Comparison of ENCODE assay signal across 18 cellular contexts in the genomic region with DNA sequence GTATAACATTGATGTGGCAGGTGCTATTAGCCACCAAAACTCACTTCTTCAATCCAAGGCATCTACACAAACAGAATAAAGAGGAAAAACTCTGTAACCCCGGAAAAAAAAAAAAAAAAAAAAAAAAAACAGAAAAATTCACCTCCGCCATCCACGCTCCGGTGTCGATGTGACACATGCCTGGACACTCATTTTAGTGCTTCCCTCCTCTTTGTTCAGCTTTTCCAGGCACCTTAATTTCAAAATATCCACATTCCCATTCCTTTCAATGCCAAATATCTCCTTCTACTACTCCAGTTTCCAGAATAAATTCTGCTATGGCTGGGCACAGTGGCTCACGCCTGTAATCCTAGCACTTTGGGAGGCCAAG. TPM values are rescaled to one million over a fixed set of nuclear protein-coding genes. Genes with fewer than 3 reads are reported as not detected.
A peak's percentile ranks its signal among the peaks of the same experiment; 100 is the strongest.
DNase-seq lines count a peak whose midpoint lies in the region; ATAC-seq, FAIRE-seq and TF ChIP-seq lines count a peak whose summit lies in the region.
"Had no signal": no experiment of that assay in that cellular context is flagged by ENCODE, and none has a peak within 500 bp of the region (broad histone marks: within the 10 kb centered on the region; RNA-seq: fewer than 3 reads in every experiment).

No MANE protein-coding gene starts in this region.

- H3K4me3 ChIP-seq in lower lobe of right lung (no peak overlapping the region), transverse colon (no peak overlapping the region)
- H3K4me3 ChIP-seq: thoracic aorta had no signal

- TF ChIP-seq EP300 in transverse colon (IDR thresholded peaks at IDR 0.05; ENCODE audit: low read depth), result no peak

- peaks cover 15% of the 10 kb centered on the region for H3K27me3 Mint-ChIP-seq in activated T-helper 1 cell treated with anti-CD3 and anti-CD28 coated beads, Interleukin-12 subunit alpha, Interleukin-12 subunit beta, Interleukin-2, Interleukin-4 antibody, amounts not matched to agents 30 ng/mL and 10 ng/mL and 1 ng/mL, durations not matched to agents 14 hours and 24 hours and 36 hours (ENCODE audit: insufficient read depth)
- H3K27me3 Mint-ChIP-seq: central memory CD8-positive, alpha-beta T cell had no signal

- no peaks in the 10 kb centered on the region for H3K36me3 Mint-ChIP-seq in activated T-helper 1 cell treated with anti-CD3 and anti-CD28 coated beads, Interleukin-12 subunit alpha, Interleukin-12 subunit beta, Interleukin-2, Interleukin-4 antibody, amounts not matched to agents 30 ng/mL and 10 ng/mL and 1 ng/mL, durations not matched to agents 14 hours and 24 hours and 36 hours (ENCODE audit: low read depth)

- no peaks in the 10 kb centered on the region for H3K9me3 Mint-ChIP-seq in activated T-helper 1 cell treated with anti-CD3 and anti-CD28 coated beads, Interleukin-12 subunit alpha, Interleukin-12 subunit beta, Interleukin-2, Interleukin-4 antibody, amounts not matched to agents 30 ng/mL and 10 ng/mL and 1 ng/mL, durations not matched to agents 14 hours and 24 hours and 36 hours
- H3K9me3 Mint-ChIP-seq: activated T-helper 2 cell treated with anti-CD3 and anti-CD28 coated beads, Interferon-gamma antibody, Interleukin-2, Interleukin-4, amounts not matched to agents 10 μg/mL and 5 μg/mL and 100 μg/mL, durations not matched to agents 14 hours and 24 hours and 36 hours; central memory CD8-positive, alpha-beta T cell had no signal

- intact Hi-C loops in activated T-helper 1 cell treated with anti-CD3 and anti-CD28 coated beads, Interleukin-12 subunit alpha, Interleukin-12 subunit beta, Interleukin-2, Interleukin-4 antibody, amounts not matched to agents 30 ng/mL and 10 ng/mL and 1 ng/mL, durations not matched to agents 14 hours and 24 hours and 36 hours (cut with micrococcal nuclease), result no loop called here
- intact Hi-C loops in lower lobe of right lung (cut with DNase I), result no loop called here
- intact Hi-C loops in transverse colon (cut with DNase I; ENCODE audit: low total_unique reads), result no loop called here

- H3K9me3 ChIP-seq in lower lobe of right lung, result no peaks in the 10 kb centered on the region
- H3K9me3 ChIP-seq in transverse colon, result no peaks in the 10 kb centered on the region
- H3K9me3 ChIP-seq: thoracic aorta had no signal

- FAIRE-seq in urothelium cell line (lab: Jason Lieb, UNC), result no peak
- FAIRE-seq: small intestine had no signal

- 40 to 58% methylated on average over 1 to 6 of the region's 6 CpGs for WGBS in transverse colon (ENCODE audit: low coverage in 1 of 2), 2 donors

- H3K27me3 ChIP-seq in lower lobe of right lung (ENCODE audit: low read depth), result no peaks in the 10 kb centered on the region
- H3K27me3 ChIP-seq in transverse colon, result no peaks in the 10 kb centered on the region
- H3K27me3 ChIP-seq: foreskin keratinocyte had no signal

- H3K4me3 Mint-ChIP-seq in activated T-helper 1 cell treated with anti-CD3 and anti-CD28 coated beads, Interleukin-12 subunit alpha, Interleukin-12 subunit beta, Interleukin-2, Interleukin-4 antibody, amounts not matched to agents 30 ng/mL and 10 ng/mL and 1 ng/mL, durations not matched to agents 14 hours and 24 hours and 36 hours, result no peak overlapping the region
- H3K4me3 Mint-ChIP-seq: central memory CD8-positive, alpha-beta T cell; T-helper 17 cell had no signal

- peak overlapping the region; percentile 44 for H3K27ac Mint-ChIP-seq in activated T-helper 1 cell treated with anti-CD3 and anti-CD28 coated beads, Interleukin-12 subunit alpha, Interleukin-12 subunit beta, Interleukin-2, Interleukin-4 antibody, amounts not matched to agents 30 ng/mL and 10 ng/mL and 1 ng/mL, durations not matched to agents 14 hours and 24 hours and 36 hours
- H3K27ac Mint-ChIP-seq: activated T-helper 2 cell treated with anti-CD3 and anti-CD28 coated beads, Interferon-gamma antibody, Interleukin-2, Interleukin-4, amounts not matched to agents 10 μg/mL and 5 μg/mL and 100 μg/mL, durations not matched to agents 14 hours and 24 hours and 36 hours; T-helper 17 cell had no signal

- H3K4me1 Mint-ChIP-seq in activated T-helper 1 cell treated with anti-CD3 and anti-CD28 coated beads, Interleukin-12 subunit alpha, Interleukin-12 subunit beta, Interleukin-2, Interleukin-4 antibody, amounts not matched to agents 30 ng/mL and 10 ng/mL and 1 ng/mL, durations not matched to agents 14 hours and 24 hours and 36 hours (ENCODE audit: low read depth), result peaks cover 5% of the 10 kb centered on the region

- H3K4me1 ChIP-seq in lower lobe of right lung (peaks cover 25% of the 10 kb centered on the region), transverse colon (peaks cover 0 to 34% (median 11%) of the 10 kb centered on the region in 4 donors)

- in situ Hi-C loops in transverse colon (cut with MboI; ENCODE audit: low pct_ligation_motif_present in 1 of 4, low pct_unique_long_range_greater_than_20kb in 1 of 4, low sequenced_read_pairs in 3 of 4), result no loop called here

- TF ChIP-seq POLR2A in transverse colon (IDR thresholded peaks at IDR 0.05), result no peak

- ATAC-seq in lower lobe of right lung (no peak), GM21360 (IDR thresholded peaks at IDR 0.05; ENCODE audit: unreplicated experiment) (no peak)
- ATAC-seq: foreskin keratinocyte, T-helper 17 cell had no signal

- DNase-seq in NCI-H2171 treated with DMSO at 0.1 percent for 48 hours (lab: John Stamatoyannopoulos, UW) (peak; percentile 54), NCI-H2171 (lab: John Stamatoyannopoulos, UW) (no peak), lower lobe of right lung (no peak), transverse colon (no peak), HPDE6-E6E7 (ENCODE audit: extremely low spot score) (no peak), urothelium cell line (ENCODE audit: low spot score) (no peak)
- no peak for DNase-seq in activated T-helper 1 cell treated with anti-CD3 and anti-CD28 coated beads, Interleukin-12 subunit alpha, Interleukin-12 subunit beta, Interleukin-2, Interleukin-4 antibody, amounts not matched to agents 30 ng/mL and 10 ng/mL and 1 ng/mL, durations not matched to agents 14 hours and 24 hours and 36 hours (ENCODE audit: low spot score)
- DNase-seq: activated CD4-positive, CD25-positive, alpha-beta regulatory T cell treated with anti-CD3 and anti-CD28 coated beads, Interleukin-2, amount 50 U/mL, for 72 hours; NCI-H1436 treated with DMSO at 0.1 percent for 48 hours; NK-92 treated with Interleukin-12 subunit alpha and Interleukin-12 subunit beta, amount 100 ng/mL, for 24 hours; T-helper 17 cell had no signal

- H3K27ac ChIP-seq in lower lobe of right lung, result peak overlapping the region; percentile 7
- peak overlapping the region; percentile 51 to 70 (median 58) for H3K27ac ChIP-seq in transverse colon
- H3K27ac ChIP-seq: C4-2B, foreskin keratinocyte, thoracic aorta had no signal

- no peak for TF ChIP-seq CTCF in lower lobe of right lung (IDR thresholded peaks at IDR 0.05)
- TF ChIP-seq CTCF in transverse colon (IDR thresholded peaks at IDR 0.05), result no peak

- H3K36me3 ChIP-seq in lower lobe of right lung (no peaks in the 10 kb centered on the region), transverse colon (no peaks in the 10 kb centered on the region)
- H3K36me3 ChIP-seq: thoracic aorta had no signal

RNA-seq across cellular contexts. Expression of a gene that starts 5.8 kb away (rescaled TPM):
- total RNA-seq in activated T-helper 1 cell treated with anti-CD3 and anti-CD28 coated beads, Interleukin-12 subunit alpha, Interleukin-12 subunit beta, Interleukin-2, Interleukin-4 antibody, amounts not matched to agents 30 ng/mL and 10 ng/mL and 1 ng/mL, durations not matched to agents 14 hours and 24 hours and 36 hours, result 82.0 and 90.9 TPM in 2 replicates
- 88.5 TPM for total RNA-seq in lower lobe of right lung
- total RNA-seq in transverse colon, result 100 to 1,000 TPM in 3 of 4 donors, 10 to 100 TPM in 1; 80.3 to 657 (median 105) TPM

RNA-seq across cellular contexts. Expression of a gene that starts 55.2 kb away (rescaled TPM):
- total RNA-seq in activated T-helper 1 cell treated with anti-CD3 and anti-CD28 coated beads, Interleukin-12 subunit alpha, Interleukin-12 subunit beta, Interleukin-2, Interleukin-4 antibody, amounts not matched to agents 30 ng/mL and 10 ng/mL and 1 ng/mL, durations not matched to agents 14 hours and 24 hours and 36 hours, result 3,370 and 3,388 TPM in 2 replicates
- total RNA-seq in lower lobe of right lung (580 TPM), transverse colon (100 to 1,000 TPM; 202 to 407 (median 320) TPM)
